ENCODE assay signal across 20 cellular contexts in genomic region chr1:36913523-36914060, GRCh38.
DNase-seq lines count a peak whose midpoint lies in the region; ATAC-seq and TF ChIP-seq lines count a peak whose summit lies in the region.
"Had no signal": no experiment of that assay in that cellular context is flagged by ENCODE, and none has a peak within 500 bp of the region (broad histone marks: within the 10 kb centered on the region; RNA-seq: fewer than 3 reads in every experiment).

No MANE protein-coding gene starts in this region.

- no peak overlapping the region for H3K9ac ChIP-seq in PC-3 (ENCODE audit: low read length)

- peaks cover 42% of the 10 kb centered on the region for H3K27me3 ChIP-seq in PC-3 (ENCODE audit: low read length)
- H3K27me3 ChIP-seq: SJSA1, transverse colon had no signal

- intact Hi-C loops in PC-3 (cut with micrococcal nuclease): no loop called here

- no peak overlapping the region for H3K4me3 ChIP-seq in PC-3 (ENCODE audit: low read length)
- H3K4me3 ChIP-seq: SJSA1, transverse colon had no signal

- H3K9me2 ChIP-seq in PC-3 (replicated peaks; ENCODE audit: low read length): no peaks in the 10 kb centered on the region

- CTCF ChIA-PET in PC-3 (lab: Charles Lee): no interaction called here

- no peaks in the 10 kb centered on the region for H3F3A ChIP-seq in PC-3 (ENCODE audit: low read length, unreplicated experiment)

- POLR2A ChIA-PET in PC-3 (lab: Charles Lee; ENCODE audit: unreplicated experiment): no interaction called here

- H3K4me1 ChIP-seq in PC-3 (ENCODE audit: insufficient read depth, low read length): no peaks in the 10 kb centered on the region
- H3K4me1 ChIP-seq: SJSA1, transverse colon had no signal

- TF ChIP-seq CTCF in PC-3 (conservative IDR thresholded peaks at IDR 0.05; ENCODE audit: low read depth, low read length): no peak

- H3K27ac ChIP-seq in PC-3 (ENCODE audit: low read length): no peak overlapping the region
- H3K27ac ChIP-seq: neutrophil, SJSA1, transverse colon had no signal

- no peaks in the 10 kb centered on the region for H3K9me3 ChIP-seq in PC-3 (ENCODE audit: low read length)
- H3K9me3 ChIP-seq: neutrophil, SJSA1, transverse colon had no signal

- H3K4me2 ChIP-seq in PC-3 (ENCODE audit: low read length): no peak overlapping the region

- no peaks in the 10 kb centered on the region for H3K36me3 ChIP-seq in PC-3 (ENCODE audit: low read depth, low read length)
- H3K36me3 ChIP-seq: neutrophil, SJSA1, transverse colon had no signal

- DNase-seq in COLO668 (lab: John Stamatoyannopoulos, UW; ENCODE audit: unreplicated experiment): peak; percentile 31
- DNase-seq in NCI-H1105 (lab: John Stamatoyannopoulos, UW): peak; percentile 9
- DNase-seq in NCI-H510A treated with DMSO at 0.1 percent for 48 hours (lab: John Stamatoyannopoulos, UW): peak; percentile 100
- peak; percentile 58 for DNase-seq in iPS-NIHi11 (ENCODE audit: low spot score)
- no peak for DNase-seq in PC-3
- DNase-seq in NK-92 treated with Interleukin-12 subunit alpha and Interleukin-12 subunit beta, amount 100 ng/mL, for 24 hours (lab: John Stamatoyannopoulos, UW): no peak
- DNase-seq in SW 1271 (lab: John Stamatoyannopoulos, UW): no peak
- DNase-seq: ACHN; activated B cell treated with CpG ODN at 0.5 μM for 24 hours; activated effector memory CD4-positive, alpha-beta T cell treated with Interleukin-2 at 50 U/mL for 16 hours; DMS79 treated with DMSO at 0.1 percent for 48 hours; left cardiac atrium; MM.1S; OCI-M1; stimulated activated CD4-positive, alpha-beta T cell treated with anti-CD3 and anti-CD28 coated beads, Interleukin-15, amount 100 ng/mL, for 24 hours; stimulated activated naive CD4-positive, alpha-beta T cell; transverse colon had no signal

- H3K79me2 ChIP-seq in PC-3 (ENCODE audit: low read length): no peaks in the 10 kb centered on the region

- ATAC-seq in PC-3 (no peak), HG03457 (IDR thresholded peaks at IDR 0.05; ENCODE audit: unreplicated experiment) (no peak)
- ATAC-seq: left cardiac atrium had no signal

- H4K20me1 ChIP-seq in PC-3 (ENCODE audit: low read length): no peaks in the 10 kb centered on the region

- no peak overlapping the region for H2AFZ ChIP-seq in PC-3 (ENCODE audit: low read length)

- BruUV-seq in PC-3 (replicated peaks; lab: Mats Ljungman, UMichigan): no TSS peak

Comparison
In these comparisons a context has a peak if more than half of its experiments do, and no peak if none do; other contexts are left out.
1. DNase-seq: peak in COLO668 (single experiment), NCI-H1105 (single experiment), NCI-H510A treated with DMSO at 0.1 percent for 48 hours (single experiment) and iPS-NIHi11 (single experiment); none in PC-3 (single experiment), NK-92 treated with Interleukin-12 subunit alpha and Interleukin-12 subunit beta, amount 100 ng/mL, for 24 hours (single experiment) and SW 1271 (0 of 2).